ENCODE assay signal across 8 cellular contexts in genomic region chr22:37518509-37519267, GRCh38. TPM values are rescaled to one million over a fixed set of nuclear protein-coding genes. Genes with fewer than 3 reads are reported as not detected.
DNase-seq lines count a peak whose midpoint lies in the region; ATAC-seq and TF ChIP-seq lines count a peak whose summit lies in the region.

No MANE protein-coding gene starts in this region.

- TF ChIP-seq CTCF in BE2C (IDR thresholded peaks at IDR 0.05; ENCODE audit: low read depth, low read length) (no peak), OCI-LY1 (IDR thresholded peaks at IDR 0.05; ENCODE audit: low read length) (no peak), epithelial cell of esophagus (IDR thresholded peaks at IDR 0.05; ENCODE audit: insufficient read depth, low read depth, low read length, missing control alignments) (no peak), neural cell (IDR thresholded peaks at IDR 0.05; ENCODE audit: poor library complexity, severe bottlenecking) (no peak)

- H3K9me2 ChIP-seq in OCI-LY1 (ENCODE audit: low read depth, low read length) (no peaks in the 10 kb centered on the region), neural cell (ENCODE audit: insufficient read depth, low read length) (no peaks in the 10 kb centered on the region)

- H3K27me3 ChIP-seq in BE2C = peaks cover 7% of the 10 kb centered on the region
- H3K27me3 ChIP-seq in OCI-LY1 (ENCODE audit: insufficient read depth, low read length) = peaks cover 23% of the 10 kb centered on the region
- H3K27me3 ChIP-seq in neural cell (ENCODE audit: insufficient read depth, low read depth, low read length) = peaks cover 31% of the 10 kb centered on the region

- H3K9me3 ChIP-seq in BE2C (no peaks in the 10 kb centered on the region; the same call in 1 of the 2 replicates), OCI-LY1 (ENCODE audit: low read length) (peaks cover 2% of the 10 kb centered on the region; the same call in 1 of the 2 replicates), neural cell (ENCODE audit: low read length) (no peaks in the 10 kb centered on the region)

- no peaks in the 10 kb centered on the region for H3K36me3 ChIP-seq in BE2C
- H3K36me3 ChIP-seq in OCI-LY1 (ENCODE audit: insufficient read depth, low read length) = no peaks in the 10 kb centered on the region
- no peaks in the 10 kb centered on the region for H3K36me3 ChIP-seq in neural cell (ENCODE audit: insufficient read depth, low read length)

- H4K20me1 ChIP-seq in OCI-LY1 (ENCODE audit: insufficient read depth, low read length) (no peaks in the 10 kb centered on the region), neural cell (ENCODE audit: insufficient read depth) (no peaks in the 10 kb centered on the region)

- H2AFZ ChIP-seq in OCI-LY1 (ENCODE audit: low read length) = no peak overlapping the region
- H2AFZ ChIP-seq in neural cell (ENCODE audit: low read depth, low read length) = no peak overlapping the region

- TF ChIP-seq EP300 in neural cell (conservative IDR thresholded peaks at IDR 0.05; ENCODE audit: poor library complexity, severe bottlenecking) = no peak

- no peak for TF ChIP-seq RAD21 in neural cell (conservative IDR thresholded peaks at IDR 0.05)

- no peaks in the 10 kb centered on the region for H3K4me1 ChIP-seq in BE2C
- no peaks in the 10 kb centered on the region for H3K4me1 ChIP-seq in OCI-LY1 (ENCODE audit: insufficient read depth, low read length, severe bottlenecking)

- H3K9ac ChIP-seq in OCI-LY1 (ENCODE audit: low read length) (no peak overlapping the region), neural cell (ENCODE audit: low read length) (no peak overlapping the region)

- no peak for ATAC-seq in GM18868 (IDR thresholded peaks at IDR 0.05; ENCODE audit: unreplicated experiment)

- H3F3A ChIP-seq in OCI-LY1 (ENCODE audit: insufficient read depth, low read length) (no peaks in the 10 kb centered on the region), neural cell (ENCODE audit: insufficient read depth, low read length, poor library complexity, severe bottlenecking) (no peaks in the 10 kb centered on the region)

- H3K79me2 ChIP-seq in OCI-LY1 (ENCODE audit: insufficient read depth, low read length) (no peaks in the 10 kb centered on the region), neural cell (replicated peaks; ENCODE audit: insufficient read depth, low read length) (no peaks in the 10 kb centered on the region)

- peak overlapping the region; percentile 38 for H3K4me2 ChIP-seq in OCI-LY1 (ENCODE audit: low read length)
- H3K4me2 ChIP-seq in neural cell (ENCODE audit: low read length) = no peak overlapping the region

- no peak for DNase-seq in BE2C
- DNase-seq in epithelial cell of esophagus (ENCODE audit: low read depth) = no peak
- DNase-seq in SW 1271 (lab: John Stamatoyannopoulos, UW) = no peak
- no peak for DNase-seq in nucleus accumbens (lab: John Stamatoyannopoulos, UW)
- no peak for DNase-seq in NOMO-1 treated with dmso at 0.1 percent for 144 hours (lab: John Stamatoyannopoulos, UW; ENCODE audit: unreplicated experiment)

- no peak overlapping the region for H3K27ac ChIP-seq in OCI-LY1 (ENCODE audit: low read depth, low read length, poor library complexity, severe bottlenecking)
- H3K27ac ChIP-seq in neural cell (ENCODE audit: low read length) = no peak overlapping the region

- H3K4me3 ChIP-seq in BE2C (ENCODE audit: low read depth, low read length) (peak overlapping the region; percentile 55), OCI-LY1 (ENCODE audit: low read depth, low read length, poor library complexity, severe bottlenecking) (no peak overlapping the region), epithelial cell of esophagus (ENCODE audit: low read length) (peak overlapping the region; percentile 62), neural cell (ENCODE audit: low read length) (peak overlapping the region; percentile 63)

TF ChIP-seq in neural cell, 6 proteins besides CTCF, POLR2A, EP300 and RAD21:
- TF ChIP-seq POLR2AphosphoS5 (IDR thresholded peaks at IDR 0.05) = no peak
- TF ChIP-seq MXI1 (conservative IDR thresholded peaks at IDR 0.05; ENCODE audit: poor library complexity, severe bottlenecking) = no peak
- TF ChIP-seq EZH2 (IDR thresholded peaks at IDR 0.05; ENCODE audit: borderline replicate concordance, insufficient read depth, low read length, poor library complexity, severe bottlenecking) = no peak
- no peak for TF ChIP-seq REST (IDR thresholded peaks at IDR 0.05; ENCODE audit: borderline replicate concordance)
- TF ChIP-seq TAF1 (IDR thresholded peaks at IDR 0.05; ENCODE audit: low read depth) = no peak
- TF ChIP-seq SMC3 (conservative IDR thresholded peaks at IDR 0.05; ENCODE audit: poor library complexity) = no peak

RNA-seq across cellular contexts. Expression of gene CARD10, which starts 0.5 kb away (rescaled TPM):
- 5.1 TPM for polyA plus RNA-seq in BE2C (2012; ENCODE audit: insufficient read depth, insufficient read length, low read depth)
- polyA plus RNA-seq in neural cell = 0.36 TPM in 1 of 2 replicates, not detected in the other
- 0.23 TPM in 1 of 2 replicates, not detected in the other for polyA minus RNA-seq in neural cell

RNA-seq across cellular contexts. Expression of gene MFNG, which starts 32.5 kb away (rescaled TPM):
- 2.3 TPM for polyA plus RNA-seq in BE2C (2012; ENCODE audit: insufficient read depth, insufficient read length, low read depth)
- polyA plus RNA-seq in neural cell = 0.17 TPM in 1 of 2 replicates, not detected in the other
- 0.49 and 1.0 TPM in 2 replicates for polyA minus RNA-seq in neural cell

RNA-seq across cellular contexts. Expression of gene CDC42EP1, which starts 41.6 kb away (rescaled TPM):
- 2.3 TPM for polyA plus RNA-seq in BE2C (2012; ENCODE audit: insufficient read depth, insufficient read length, low read depth)
- polyA plus RNA-seq in neural cell = 0.24 TPM in 1 of 2 replicates, not detected in the other
- not detected in 2 replicates for polyA minus RNA-seq in neural cell
